ENCODE assay signal across 16 cellular contexts in the genomic region with DNA sequence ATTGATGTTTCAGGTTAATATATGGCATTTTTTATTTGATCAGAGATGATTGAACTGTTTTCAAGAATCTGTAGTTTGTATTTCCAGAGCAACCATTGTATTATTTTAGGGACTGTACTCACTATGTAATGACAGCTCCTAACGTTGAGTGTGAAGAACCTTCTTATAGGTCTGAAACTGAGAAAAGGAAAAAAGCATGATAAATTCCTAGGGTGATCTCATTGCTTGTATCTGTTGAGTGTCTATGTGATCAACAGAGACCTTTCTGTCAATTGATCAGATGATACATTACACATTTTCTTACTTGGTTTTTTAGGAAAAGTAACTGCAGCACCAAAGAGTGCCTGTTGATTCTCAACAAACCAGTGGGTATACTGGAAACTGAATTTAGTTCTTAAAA. TPM values are rescaled to one million over a fixed set of nuclear protein-coding genes. Genes with fewer than 3 reads are reported as not detected.
DNase-seq lines count a peak whose midpoint lies in the region; TF ChIP-seq lines count a peak whose summit lies in the region.
"Had no signal": no experiment of that assay in that cellular context is flagged by ENCODE, and none has a peak within 500 bp of the region (broad histone marks: within the 10 kb centered on the region; RNA-seq: fewer than 3 reads in every experiment).

No MANE protein-coding gene starts in this region.

- peak overlapping the region; percentile 23 for H3K27ac Mint-ChIP-seq in activated naive CD4-positive, alpha-beta T cell treated with anti-CD3 and anti-CD28 coated beads, Interleukin-2, amount 50 U/mL, for 24 hours
- H3K27ac Mint-ChIP-seq in activated T-helper 2 cell treated with anti-CD3 and anti-CD28 coated beads, Interferon-gamma antibody, Interleukin-2, Interleukin-4, amounts not matched to agents 10 μg/mL and 5 μg/mL and 100 μg/mL, durations not matched to agents 14 hours and 24 hours and 36 hours: peak overlapping the region; percentile 72
- peak overlapping the region; percentile 25 for H3K27ac Mint-ChIP-seq in chondrocyte (ENCODE audit: unreplicated experiment)
- H3K27ac Mint-ChIP-seq in stimulated activated naive CD8-positive, alpha-beta T cell treated with anti-CD3 and anti-CD28 coated beads, Interleukin-15, Interleukin-2, amounts not matched to agents 100 ng/mL and 50 ng/mL, for 24 hours: peak overlapping the region; percentile 32
- no peak overlapping the region for H3K27ac Mint-ChIP-seq in activated T-helper 1 cell treated with anti-CD3 and anti-CD28 coated beads, Interleukin-12 subunit alpha, Interleukin-12 subunit beta, Interleukin-2, Interleukin-4 antibody, amounts not matched to agents 30 ng/mL and 10 ng/mL and 1 ng/mL, durations not matched to agents 14 hours and 24 hours and 36 hours

- DNase-seq in activated naive CD4-positive, alpha-beta T cell treated with anti-CD3 and anti-CD28 coated beads, Interleukin-2, amount 50 U/mL, for 16 hours: no peak
- DNase-seq in activated T-helper 2 cell treated with anti-CD3 and anti-CD28 coated beads, Interferon-gamma antibody, Interleukin-2, Interleukin-4, amounts not matched to agents 10 μg/mL and 5 μg/mL and 100 μg/mL, durations not matched to agents 14 hours and 24 hours and 36 hours (ENCODE audit: low spot score): no peak
- DNase-seq in chondrocyte (ENCODE audit: low spot score) (no peak), hypothalamus (lab: John Stamatoyannopoulos, UW) (no peak), NCI-H1930 (lab: John Stamatoyannopoulos, UW) (no peak)
- no peak for DNase-seq in activated T-helper 1 cell treated with anti-CD3 and anti-CD28 coated beads, Interleukin-12 subunit alpha, Interleukin-12 subunit beta, Interleukin-2, Interleukin-4 antibody, amounts not matched to agents 30 ng/mL and 10 ng/mL and 1 ng/mL, durations not matched to agents 14 hours and 24 hours and 36 hours (ENCODE audit: low spot score)
- DNase-seq: COR-L47, GF-D8, NCI-H1092, NCI-H146, NCI-H2081 treated with DMSO at 0.1 percent for 48 hours, NCI-H510A, NCI-H82, PC-9 had no signal

- H3K36me3 Mint-ChIP-seq in activated naive CD4-positive, alpha-beta T cell treated with anti-CD3 and anti-CD28 coated beads, Interleukin-2, amount 50 U/mL, for 24 hours: peaks cover 16% of the 10 kb centered on the region
- H3K36me3 Mint-ChIP-seq in activated T-helper 2 cell treated with anti-CD3 and anti-CD28 coated beads, Interferon-gamma antibody, Interleukin-2, Interleukin-4, amounts not matched to agents 10 μg/mL and 5 μg/mL and 100 μg/mL, durations not matched to agents 14 hours and 24 hours and 36 hours (ENCODE audit: low read depth): peaks cover 52% of the 10 kb centered on the region
- peaks cover 4% of the 10 kb centered on the region for H3K36me3 Mint-ChIP-seq in chondrocyte (ENCODE audit: low read depth)
- H3K36me3 Mint-ChIP-seq in stimulated activated naive CD8-positive, alpha-beta T cell treated with anti-CD3 and anti-CD28 coated beads, Interleukin-15, Interleukin-2, amounts not matched to agents 100 ng/mL and 50 ng/mL, for 24 hours (ENCODE audit: low read depth): peaks cover 48% of the 10 kb centered on the region
- H3K36me3 Mint-ChIP-seq in activated T-helper 1 cell treated with anti-CD3 and anti-CD28 coated beads, Interleukin-12 subunit alpha, Interleukin-12 subunit beta, Interleukin-2, Interleukin-4 antibody, amounts not matched to agents 30 ng/mL and 10 ng/mL and 1 ng/mL, durations not matched to agents 14 hours and 24 hours and 36 hours (ENCODE audit: low read depth): peaks cover 25% of the 10 kb centered on the region

- peaks cover 60% of the 10 kb centered on the region for H3K4me1 Mint-ChIP-seq in activated naive CD4-positive, alpha-beta T cell treated with anti-CD3 and anti-CD28 coated beads, Interleukin-2, amount 50 U/mL, for 24 hours
- peaks cover 25% of the 10 kb centered on the region for H3K4me1 Mint-ChIP-seq in activated T-helper 2 cell treated with anti-CD3 and anti-CD28 coated beads, Interferon-gamma antibody, Interleukin-2, Interleukin-4, amounts not matched to agents 10 μg/mL and 5 μg/mL and 100 μg/mL, durations not matched to agents 14 hours and 24 hours and 36 hours (ENCODE audit: low read depth)
- peaks cover 30% of the 10 kb centered on the region for H3K4me1 Mint-ChIP-seq in chondrocyte (ENCODE audit: low read depth)
- H3K4me1 Mint-ChIP-seq in stimulated activated naive CD8-positive, alpha-beta T cell treated with anti-CD3 and anti-CD28 coated beads, Interleukin-15, Interleukin-2, amounts not matched to agents 100 ng/mL and 50 ng/mL, for 24 hours (ENCODE audit: low read depth): peaks cover 52% of the 10 kb centered on the region
- peaks cover 27% of the 10 kb centered on the region for H3K4me1 Mint-ChIP-seq in activated T-helper 1 cell treated with anti-CD3 and anti-CD28 coated beads, Interleukin-12 subunit alpha, Interleukin-12 subunit beta, Interleukin-2, Interleukin-4 antibody, amounts not matched to agents 30 ng/mL and 10 ng/mL and 1 ng/mL, durations not matched to agents 14 hours and 24 hours and 36 hours (ENCODE audit: low read depth)

- intact Hi-C loops in activated T-helper 2 cell treated with anti-CD3 and anti-CD28 coated beads, Interferon-gamma antibody, Interleukin-2, Interleukin-4, amounts not matched to agents 10 μg/mL and 5 μg/mL and 100 μg/mL, durations not matched to agents 14 hours and 24 hours and 36 hours (cut with micrococcal nuclease): loop anchor here (5.0 kb wide), 1 partner anchor 42 kb away; the partner anchor contains the start of gene SEC24B
- intact Hi-C loops in activated T-helper 1 cell treated with anti-CD3 and anti-CD28 coated beads, Interleukin-12 subunit alpha, Interleukin-12 subunit beta, Interleukin-2, Interleukin-4 antibody, amounts not matched to agents 30 ng/mL and 10 ng/mL and 1 ng/mL, durations not matched to agents 14 hours and 24 hours and 36 hours (cut with micrococcal nuclease): loop anchor here (2.0 kb wide), 1 partner anchor 41 kb away; the partner anchor contains the start of gene SEC24B

- no peaks in the 10 kb centered on the region for H3K27me3 Mint-ChIP-seq in activated naive CD4-positive, alpha-beta T cell treated with anti-CD3 and anti-CD28 coated beads, Interleukin-2, amount 50 U/mL, for 24 hours
- no peaks in the 10 kb centered on the region for H3K27me3 Mint-ChIP-seq in activated T-helper 2 cell treated with anti-CD3 and anti-CD28 coated beads, Interferon-gamma antibody, Interleukin-2, Interleukin-4, amounts not matched to agents 10 μg/mL and 5 μg/mL and 100 μg/mL, durations not matched to agents 14 hours and 24 hours and 36 hours (ENCODE audit: low read depth)
- H3K27me3 Mint-ChIP-seq in chondrocyte (ENCODE audit: low read depth): no peaks in the 10 kb centered on the region
- no peaks in the 10 kb centered on the region for H3K27me3 Mint-ChIP-seq in stimulated activated naive CD8-positive, alpha-beta T cell treated with anti-CD3 and anti-CD28 coated beads, Interleukin-15, Interleukin-2, amounts not matched to agents 100 ng/mL and 50 ng/mL, for 24 hours
- no peaks in the 10 kb centered on the region for H3K27me3 Mint-ChIP-seq in activated T-helper 1 cell treated with anti-CD3 and anti-CD28 coated beads, Interleukin-12 subunit alpha, Interleukin-12 subunit beta, Interleukin-2, Interleukin-4 antibody, amounts not matched to agents 30 ng/mL and 10 ng/mL and 1 ng/mL, durations not matched to agents 14 hours and 24 hours and 36 hours (ENCODE audit: insufficient read depth)

- TF ChIP-seq CTCF in chondrocyte (IDR thresholded peaks at IDR 0.05): no peak

- no peak overlapping the region for H3K4me3 Mint-ChIP-seq in activated naive CD4-positive, alpha-beta T cell treated with anti-CD3 and anti-CD28 coated beads, Interleukin-2, amount 50 U/mL, for 24 hours
- H3K4me3 Mint-ChIP-seq in activated T-helper 2 cell treated with anti-CD3 and anti-CD28 coated beads, Interferon-gamma antibody, Interleukin-2, Interleukin-4, amounts not matched to agents 10 μg/mL and 5 μg/mL and 100 μg/mL, durations not matched to agents 14 hours and 24 hours and 36 hours (ENCODE audit: low read depth): no peak overlapping the region
- H3K4me3 Mint-ChIP-seq in chondrocyte (ENCODE audit: unreplicated experiment): no peak overlapping the region
- no peak overlapping the region for H3K4me3 Mint-ChIP-seq in stimulated activated naive CD8-positive, alpha-beta T cell treated with anti-CD3 and anti-CD28 coated beads, Interleukin-15, Interleukin-2, amounts not matched to agents 100 ng/mL and 50 ng/mL, for 24 hours
- H3K4me3 Mint-ChIP-seq in activated T-helper 1 cell treated with anti-CD3 and anti-CD28 coated beads, Interleukin-12 subunit alpha, Interleukin-12 subunit beta, Interleukin-2, Interleukin-4 antibody, amounts not matched to agents 30 ng/mL and 10 ng/mL and 1 ng/mL, durations not matched to agents 14 hours and 24 hours and 36 hours: no peak overlapping the region

- H3K9me3 Mint-ChIP-seq in activated naive CD4-positive, alpha-beta T cell treated with anti-CD3 and anti-CD28 coated beads, Interleukin-2, amount 50 U/mL, for 24 hours: no peaks in the 10 kb centered on the region
- H3K9me3 Mint-ChIP-seq in activated T-helper 2 cell treated with anti-CD3 and anti-CD28 coated beads, Interferon-gamma antibody, Interleukin-2, Interleukin-4, amounts not matched to agents 10 μg/mL and 5 μg/mL and 100 μg/mL, durations not matched to agents 14 hours and 24 hours and 36 hours: no peaks in the 10 kb centered on the region
- H3K9me3 Mint-ChIP-seq in chondrocyte (ENCODE audit: low read depth): no peaks in the 10 kb centered on the region
- H3K9me3 Mint-ChIP-seq in stimulated activated naive CD8-positive, alpha-beta T cell treated with anti-CD3 and anti-CD28 coated beads, Interleukin-15, Interleukin-2, amounts not matched to agents 100 ng/mL and 50 ng/mL, for 24 hours: no peaks in the 10 kb centered on the region
- H3K9me3 Mint-ChIP-seq in activated T-helper 1 cell treated with anti-CD3 and anti-CD28 coated beads, Interleukin-12 subunit alpha, Interleukin-12 subunit beta, Interleukin-2, Interleukin-4 antibody, amounts not matched to agents 30 ng/mL and 10 ng/mL and 1 ng/mL, durations not matched to agents 14 hours and 24 hours and 36 hours: no peaks in the 10 kb centered on the region

RNA-seq across cellular contexts. Expression of gene SEC24B, which starts 40.2 kb away (rescaled TPM):
- total RNA-seq in activated T-helper 2 cell treated with anti-CD3 and anti-CD28 coated beads, Interferon-gamma antibody, Interleukin-2, Interleukin-4, amounts not matched to agents 10 μg/mL and 5 μg/mL and 100 μg/mL, durations not matched to agents 14 hours and 24 hours and 36 hours: 32.0 and 32.3 TPM in 2 replicates
- total RNA-seq in chondrocyte: 31.4 to 32.7 TPM (median 31.7 TPM) in 3 replicates
- total RNA-seq in activated T-helper 1 cell treated with anti-CD3 and anti-CD28 coated beads, Interleukin-12 subunit alpha, Interleukin-12 subunit beta, Interleukin-2, Interleukin-4 antibody, amounts not matched to agents 30 ng/mL and 10 ng/mL and 1 ng/mL, durations not matched to agents 14 hours and 24 hours and 36 hours: 32.5 and 34.0 TPM in 2 replicates
